Comparison of ENCODE assay signal across 1 cellular context in genomic region chrY:7275019-7275418, GRCh38.
A peak's percentile ranks its signal among the peaks of the same experiment; 100 is the strongest.
TF ChIP-seq lines count a peak whose summit lies in the region.

No MANE protein-coding gene starts in this region.

TF ChIP-seq in HepG2, 621 proteins besides CTCF, POLR2A, EP300 and RAD21 (continued from another document):
- TF ChIP-seq ZNF644 (CRISPR knock-in tag; IDR thresholded peaks at IDR 0.05; ENCODE audit: low read depth) (no peak), ZNF841 (CRISPR knock-in tag; IDR thresholded peaks at IDR 0.05; ENCODE audit: borderline replicate concordance) (no peak), SMAD1 (CRISPR knock-in tag; IDR thresholded peaks at IDR 0.05; ENCODE audit: borderline replicate concordance, low read depth) (no peak), ZNF687 (CRISPR knock-in tag; IDR thresholded peaks at IDR 0.05) (0 out of 2 replicates have a peak, but pooled peaks have one; percentile 0), SAP130 (CRISPR knock-in tag; IDR thresholded peaks at IDR 0.05; ENCODE audit: low read depth) (peak; percentile 34; the same call in 1 of the 2 replicates), ZBTB7B (CRISPR knock-in tag; IDR thresholded peaks at IDR 0.05) (no peak)
